In genomic region chr2:49917654-49918053, GRCh38 we compare ENCODE assay signal across 26 cellular contexts.
DNase-seq lines count a peak whose midpoint lies in the region; ATAC-seq, FAIRE-seq and TF ChIP-seq lines count a peak whose summit lies in the region.
"Had no signal": no experiment of that assay in that cellular context is flagged by ENCODE, and none has a peak within 500 bp of the region (broad histone marks: within the 10 kb centered on the region; RNA-seq: fewer than 3 reads in every experiment).

No MANE protein-coding gene starts in this region.

- CTCF ChIA-PET in RWPE1 (lab: Yijun Ruan, JAX) = interaction anchor here (0.6 kb wide), 1 partner anchor 1730 kb away, joined by 5 read pairs; no protein-coding TSS in a partner anchor

- H3K9me3 Mint-ChIP-seq in stimulated activated naive B cell treated with anti-CD40 and anti-IgM and Interleukin-4, amounts not matched to agents 10 μg/mL and 1 μg/mL and 100 μg/mL, for 72 hours = no peaks in the 10 kb centered on the region
- H3K9me3 Mint-ChIP-seq: CD14-positive monocyte; CD4-positive, alpha-beta T cell had no signal

- no peak for TF ChIP-seq CTCF in RWPE1 (conservative IDR thresholded peaks at IDR 0.05; ENCODE audit: low read depth)

- H3K27ac Mint-ChIP-seq in stimulated activated naive B cell treated with anti-CD40 and anti-IgM and Interleukin-4, amounts not matched to agents 10 μg/mL and 1 μg/mL and 100 μg/mL, for 72 hours = peak overlapping the region; percentile 25
- H3K27ac Mint-ChIP-seq: CD14-positive monocyte; CD4-positive, alpha-beta T cell; CD8-positive, alpha-beta memory T cell had no signal

- H3K27me3 Mint-ChIP-seq in stimulated activated naive B cell treated with anti-CD40 and anti-IgM and Interleukin-4, amounts not matched to agents 10 μg/mL and 1 μg/mL and 100 μg/mL, for 72 hours = no peaks in the 10 kb centered on the region
- H3K27me3 Mint-ChIP-seq: CD4-positive, alpha-beta T cell; CD8-positive, alpha-beta memory T cell had no signal

- DNase-seq in frontal cortex (ENCODE audit: low spot score in 2 of 2) (no peak), NCI-H446 treated with DMSO at 0.1 percent for 48 hours (lab: John Stamatoyannopoulos, UW) (no peak), COLO668 (lab: John Stamatoyannopoulos, UW; ENCODE audit: unreplicated experiment) (no peak), RWPE1 (ENCODE audit: low spot score) (no peak)
- no peak for DNase-seq in stimulated activated naive B cell treated with anti-CD40 and anti-IgM and Interleukin-4, amounts not matched to agents 10 μg/mL and 1 μg/mL and 100 μg/mL, for 72 hours
- DNase-seq: ACHN; AML-193; BE2C; Calu3; CD4-positive, alpha-beta T cell; CD8-positive, alpha-beta memory T cell; COR-L47; DMS153; DND-41; GDM1; GOT3; HCEC 1CT had no signal

- no peak overlapping the region for H3K27ac ChIP-seq in RWPE1
- H3K27ac ChIP-seq: 22Rv1; A549; BLaER1 treated with 17β-estradiol and CSF1 and Interleukin-3, amounts not matched to agents 10 nM and 100 nM had no signal

- POLR2A ChIA-PET in RWPE1 (lab: Yijun Ruan, JAX; ENCODE audit: low non-redundant PET) = no interaction called here

- H3K4me3 Mint-ChIP-seq in stimulated activated naive B cell treated with anti-CD40 and anti-IgM and Interleukin-4, amounts not matched to agents 10 μg/mL and 1 μg/mL and 100 μg/mL, for 72 hours = no peak overlapping the region
- H3K4me3 Mint-ChIP-seq: CD14-positive monocyte; CD4-positive, alpha-beta T cell; CD8-positive, alpha-beta memory T cell had no signal

- FAIRE-seq in A204.1 (lab: Jason Lieb, UNC) = peak; percentile 93
- peak; percentile 78 for FAIRE-seq in TTC549 (lab: Jason Lieb, UNC)
- peak; percentile 42 for FAIRE-seq in frontal cortex (lab: Jason Lieb, UNC)
- FAIRE-seq: A549, GM12878, GM18507, H54 had no signal

- H3K4me1 Mint-ChIP-seq in stimulated activated naive B cell treated with anti-CD40 and anti-IgM and Interleukin-4, amounts not matched to agents 10 μg/mL and 1 μg/mL and 100 μg/mL, for 72 hours = no peaks in the 10 kb centered on the region
- H3K4me1 Mint-ChIP-seq: CD14-positive monocyte; CD8-positive, alpha-beta memory T cell had no signal

- no peak for ATAC-seq in stimulated activated naive B cell treated with anti-CD40 and anti-IgM and Interleukin-4, amounts not matched to agents 10 μg/mL and 1 μg/mL and 100 μg/mL, for 72 hours (replicated peaks)
- ATAC-seq: A549, GM12878 had no signal

- H3K36me3 Mint-ChIP-seq in stimulated activated naive B cell treated with anti-CD40 and anti-IgM and Interleukin-4, amounts not matched to agents 10 μg/mL and 1 μg/mL and 100 μg/mL, for 72 hours = no peaks in the 10 kb centered on the region
- H3K36me3 Mint-ChIP-seq: CD14-positive monocyte; CD8-positive, alpha-beta memory T cell had no signal
